ENCODE assay signal across 17 cellular contexts in the genomic region with DNA sequence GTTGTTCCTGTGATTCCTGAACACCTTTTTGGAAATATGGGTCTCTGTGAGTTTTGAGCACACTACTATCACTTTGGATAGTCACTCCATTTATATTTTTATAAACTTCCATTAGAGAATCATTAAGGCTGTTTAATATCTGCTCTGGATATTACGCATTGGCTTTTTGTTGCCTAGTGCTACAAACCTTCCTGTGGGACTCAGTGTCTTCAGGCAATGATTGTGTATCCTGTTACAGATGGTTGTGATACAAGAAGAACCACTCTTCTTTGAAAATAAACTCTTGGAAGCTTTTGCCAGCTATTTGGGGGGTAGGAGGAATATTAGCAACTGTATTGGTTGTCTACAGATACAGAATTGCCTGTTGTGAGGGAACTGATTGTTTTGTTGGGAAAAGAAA. TPM values are rescaled to one million over a fixed set of nuclear protein-coding genes. Genes with fewer than 3 reads are reported as not detected.
"Had no signal": no experiment of that assay in that cellular context is flagged by ENCODE, and none has a peak within 500 bp of the region (broad histone marks: within the 10 kb centered on the region; RNA-seq: fewer than 3 reads in every experiment).

No MANE protein-coding gene starts in this region.

- H3K27ac Mint-ChIP-seq: activated T-cell treated with anti-CD3 and anti-CD28 coated beads, Interleukin-2, amount 50 U/mL, for 72 hours; T-helper 1 cell treated with Interleukin-12 subunit alpha and Interleukin-12 subunit beta and Interleukin-4 antibody, amounts not matched to agents 30 μg/mL and 1 μg/mL, for 36 hours had no signal

- DNase-seq: activated CD4-positive, alpha-beta T cell treated with anti-CD3 and anti-CD28 coated beads, Interleukin-2, amount 50 U/mL, for 48 hours; activated naive CD4-positive, alpha-beta T cell; activated T-cell treated with anti-CD3 and anti-CD28 coated beads, Interleukin-2, amount 50 U/mL, for 72 hours; effector memory CD8-positive, alpha-beta T cell; ovary; SK-N-SH; stimulated activated CD4-positive, alpha-beta T cell treated with anti-CD3 and anti-CD28 coated beads, Interleukin-4, amount 100 ng/mL, for 4 hours had no signal

- H3K9me3 Mint-ChIP-seq: activated T-cell treated with anti-CD3 and anti-CD28 coated beads, Interleukin-2, amount 50 U/mL, for 72 hours; effector memory CD8-positive, alpha-beta T cell; neural progenitor cell; T-helper 1 cell treated with Interleukin-12 subunit alpha and Interleukin-12 subunit beta and Interleukin-4 antibody, amounts not matched to agents 30 μg/mL and 1 μg/mL, for 36 hours had no signal

- H3K4me3 Mint-ChIP-seq: neural progenitor cell; T-helper 1 cell treated with Interleukin-12 subunit alpha and Interleukin-12 subunit beta and Interleukin-4 antibody, amounts not matched to agents 30 μg/mL and 1 μg/mL, for 36 hours had no signal

- H3K27ac ChIP-seq: cardiac muscle cell, hepatocyte, neural progenitor cell, ovary had no signal

- H3K9me3 ChIP-seq: ovary, SK-N-SH, tibial nerve had no signal

- H3K27me3 ChIP-seq: cardiac muscle cell, hepatocyte, neural progenitor cell, ovary, tibial nerve had no signal

- H3K4me3 ChIP-seq: cardiac muscle cell, hepatocyte, neural progenitor cell, ovary had no signal

- H3K36me3 Mint-ChIP-seq: neural progenitor cell had no signal

- H3K36me3 ChIP-seq: neural progenitor cell, ovary, tibial nerve had no signal

- H3K27me3 Mint-ChIP-seq: effector memory CD8-positive, alpha-beta T cell had no signal

- ATAC-seq: activated CD4-positive, CD25-positive, alpha-beta regulatory T cell treated with anti-CD3 and anti-CD28 coated beads, Interleukin-2, amount 50 U/mL, for 24 hours; activated T-cell treated with anti-CD3 and anti-CD28 coated beads, Interleukin-2, amount 50 U/mL, for 72 hours had no signal

RNA-seq across cellular contexts. Expression of a gene that starts 15.6 kb away (rescaled TPM):
- total RNA-seq: astrocyte, cardiac muscle cell, epithelial cell of proximal tubule, hepatocyte, kidney epithelial cell, mesenteric fat pad had no signal
- polyA plus RNA-seq: SK-N-SH had no signal
